24 cellular contexts compared by ENCODE assay signal in genomic region chr10:117991701-117992100, GRCh38.
"Had no signal": no experiment of that assay in that cellular context is flagged by ENCODE, and none has a peak within 500 bp of the region (broad histone marks: within the 10 kb centered on the region; RNA-seq: fewer than 3 reads in every experiment).

No MANE protein-coding gene starts in this region.

- H3K4me2 ChIP-seq: smooth muscle cell had no signal

- H3K4me1 ChIP-seq: left lung, lower lobe of right lung, right atrium auricular region, right lobe of liver, stomach, testis, thyroid gland, transverse colon, upper lobe of left lung, vagina had no signal

- H3K36me3 ChIP-seq: lower lobe of right lung, ovary, right atrium auricular region, right lobe of liver, stomach, thyroid gland, transverse colon, upper lobe of left lung, vagina had no signal

- ATAC-seq: left colon; left lung; lower lobe of right lung; natural killer cell; right lobe of liver; stimulated activated naive B cell treated with anti-CD40 and anti-IgM and Interleukin-4, amounts not matched to agents 10 μg/mL and 1 μg/mL and 100 μg/mL, for 72 hours; stimulated activated naive CD8-positive, alpha-beta T cell treated with anti-CD3 and anti-CD28 coated beads, Interleukin-15, Interleukin-2, amounts not matched to agents 100 U/mL and 50 U/mL, for 24 hours had no signal

- H3K27ac ChIP-seq: left lung, lower lobe of right lung, ovary, right atrium auricular region, right lobe of liver, stomach, testis, thyroid gland, transverse colon, upper lobe of left lung, vagina had no signal

- DNase-seq: kidney; left colon; left lung; lower lobe of right lung; mammary epithelial cell; mesendoderm; naive B cell; natural killer cell; nephron progenitor cell; ovary; right lobe of liver; stimulated activated CD4-positive, alpha-beta T cell treated with anti-CD3 and anti-CD28 coated beads, Interleukin-1b, Interleukin-23, amount 100 ng/mL, for 48 hours; stimulated activated CD4-positive, alpha-beta T cell treated with anti-CD3 and anti-CD28 coated beads, Interleukin-2, amount 100 ng/mL, for 48 hours; stimulated activated CD4-positive, alpha-beta T cell treated with anti-CD3 and anti-CD28 coated beads, Interleukin-4, amount 100 ng/mL, for 4 hours; stimulated activated naive B cell treated with anti-CD40 and anti-IgM and Interleukin-4, amounts not matched to agents 10 μg/mL and 1 μg/mL and 100 μg/mL, for 72 hours; stimulated activated naive CD8-positive, alpha-beta T cell treated with anti-CD3 and anti-CD28 coated beads, Interleukin-15, Interleukin-2, amounts not matched to agents 100 U/mL and 50 U/mL, for 24 hours; stomach; testis; thyroid gland; transverse colon; upper lobe of left lung had no signal

- H3K4me3 ChIP-seq: left lung, lower lobe of right lung, ovary, right atrium auricular region, right lobe of liver, smooth muscle cell, stomach, testis, thyroid gland, transverse colon, upper lobe of left lung, vagina had no signal

- H3K27me3 ChIP-seq: left lung, ovary, right atrium auricular region, right lobe of liver, stomach, testis, thyroid gland, transverse colon, upper lobe of left lung, vagina had no signal
